In genomic region chr17:63701477-63702222, GRCh38 we compare ENCODE assay signal across 1 cellular context.
TF ChIP-seq lines count a peak whose summit lies in the region.

No MANE protein-coding gene starts in this region.

TF ChIP-seq in HepG2, 621 proteins besides CTCF, POLR2A, EP300 and RAD21 (continued from another document):
- TF ChIP-seq IKZF5 (CRISPR knock-in tag; IDR thresholded peaks at IDR 0.05): no peak
- TF ChIP-seq MAX (IDR thresholded peaks at IDR 0.05): no peak
- no peak for TF ChIP-seq ZNF781 (CRISPR knock-in tag; IDR thresholded peaks at IDR 0.05; ENCODE audit: borderline replicate concordance, not compliant biosample characterization)
- TF ChIP-seq HNRNPL (IDR thresholded peaks at IDR 0.05; ENCODE audit: low read depth, low read length): 0 out of 2 replicates have a peak, but pooled peaks have one; percentile 8
- no peak for TF ChIP-seq ZNF503 (CRISPR knock-in tag; IDR thresholded peaks at IDR 0.05)
- no peak for TF ChIP-seq SOX6 (IDR thresholded peaks at IDR 0.05)
- no peak for TF ChIP-seq SOX6 (CRISPR knock-in tag; IDR thresholded peaks at IDR 0.05)
- no peak for TF ChIP-seq TFE3 (CRISPR knock-in tag; IDR thresholded peaks at IDR 0.05)
- TF ChIP-seq NR3C1 (CRISPR knock-in tag; IDR thresholded peaks at IDR 0.05): no peak
- TF ChIP-seq ZNF225 (CRISPR knock-in tag; IDR thresholded peaks at IDR 0.05): no peak
- TF ChIP-seq PHF21A (CRISPR knock-in tag; IDR thresholded peaks at IDR 0.05): no peak
- TF ChIP-seq ZBTB4 (CRISPR knock-in tag; IDR thresholded peaks at IDR 0.05; ENCODE audit: borderline replicate concordance): peak; percentile 16; the same call in 1 of the 2 replicates
- no peak for TF ChIP-seq ARID5B (CRISPR knock-in tag; IDR thresholded peaks at IDR 0.05)
